9 cellular contexts compared by ENCODE assay signal in the genomic region with DNA sequence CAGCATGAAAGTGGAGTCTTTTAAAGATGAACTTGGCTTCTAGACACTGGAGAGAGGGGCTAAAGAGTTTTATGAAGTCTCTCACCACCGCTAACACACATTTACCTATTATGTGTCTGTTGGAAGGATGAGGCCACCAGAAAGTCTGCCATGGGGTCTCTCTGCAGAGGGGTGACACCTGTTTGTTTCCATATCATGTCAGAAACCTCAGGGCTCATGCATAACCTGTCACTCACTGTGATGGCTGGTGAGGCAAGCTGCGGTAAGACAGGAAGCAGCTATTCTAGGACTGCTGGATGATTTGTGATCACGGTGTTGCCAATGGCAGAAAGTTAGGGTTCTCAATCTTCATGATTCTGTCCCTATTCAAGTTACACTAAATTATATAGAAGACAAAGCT.
A peak's percentile ranks its signal among the peaks of the same experiment; 100 is the strongest.
DNase-seq lines count a peak whose midpoint lies in the region; ATAC-seq, FAIRE-seq and TF ChIP-seq lines count a peak whose summit lies in the region.
"Had no signal": no experiment of that assay in that cellular context is flagged by ENCODE, and none has a peak within 500 bp of the region (broad histone marks: within the 10 kb centered on the region; RNA-seq: fewer than 3 reads in every experiment).

No MANE protein-coding gene starts in this region.

- H3K27me3 Mint-ChIP-seq in CD4-positive, alpha-beta memory T cell = no peaks in the 10 kb centered on the region

- H3K9me3 Mint-ChIP-seq in CD4-positive, alpha-beta memory T cell = no peaks in the 10 kb centered on the region

- no peak for FAIRE-seq in kidney (lab: Jason Lieb, UNC)

- no peaks in the 10 kb centered on the region for H3K36me3 ChIP-seq in CD4-positive, alpha-beta memory T cell (ENCODE audit: insufficient read depth, low read length)
- H3K36me3 ChIP-seq in kidney (ENCODE audit: control insufficient read depth in 1 of 2, insufficient read depth in 2 of 2, low read length in 2 of 2) = no peaks in the 10 kb centered on the region
- H3K36me3 ChIP-seq: cardiac muscle cell had no signal

- intact Hi-C loops in CD4-positive, alpha-beta memory T cell (cut with micrococcal nuclease) = no loop called here
- intact Hi-C loops in kidney (cut with DNase I) = no loop called here

- DNase-seq in GM12865 (ENCODE audit: low read depth) (peak; percentile 92), GM03348 (ENCODE audit: low spot score) (no peak), kidney (no peak), SW 1271 (lab: John Stamatoyannopoulos, UW) (no peak)
- no peak for DNase-seq in CD4-positive, alpha-beta memory T cell

- ATAC-seq in GM19324 (IDR thresholded peaks at IDR 0.05; ENCODE audit: low FRiP score, unreplicated experiment) (peak; percentile 44), HG03064 (IDR thresholded peaks at IDR 0.05; ENCODE audit: low read depth, unreplicated experiment) (peak; percentile 40)

- TF ChIP-seq CTCF in GM12865 (IDR thresholded peaks at IDR 0.05; ENCODE audit: insufficient read depth, low read depth, low read length, missing control alignments) (no peak), VCaP (conservative IDR thresholded peaks at IDR 0.05) (no peak), kidney (IDR thresholded peaks at IDR 0.05; ENCODE audit: borderline replicate concordance, extremely low read depth, insufficient read depth) (no peak)

- POLR2A ChIA-PET in CD4-positive, alpha-beta memory T cell (lab: Charles Lee; ENCODE audit: partially characterized antibody) = no interaction called here

- no peaks in the 10 kb centered on the region for H3K4me1 ChIP-seq in CD4-positive, alpha-beta memory T cell (ENCODE audit: insufficient read depth, low read length)
- no peaks in the 10 kb centered on the region for H3K4me1 ChIP-seq in kidney (ENCODE audit: control insufficient read depth in 1 of 2, insufficient read depth in 1 of 2, low read depth in 1 of 2, low read length in 2 of 2)

- CTCF ChIA-PET in CD4-positive, alpha-beta memory T cell (lab: Charles Lee; ENCODE audit: partially characterized antibody) = interaction anchor here (1.1 kb wide), 1 partner anchor 16 kb away, joined by 3 read pairs; no protein-coding TSS in a partner anchor

- no peak overlapping the region for H3K9ac ChIP-seq in kidney (ENCODE audit: low read length in 2 of 2)

- H3K27me3 ChIP-seq in CD4-positive, alpha-beta memory T cell (ENCODE audit: insufficient read depth, low read length) = no peaks in the 10 kb centered on the region
- H3K27me3 ChIP-seq: cardiac muscle cell had no signal

- no peak overlapping the region for H3K4me3 Mint-ChIP-seq in CD4-positive, alpha-beta memory T cell

- peaks cover 3 to 20% of the 10 kb centered on the region in 2 donors for H3K36me3 Mint-ChIP-seq in CD4-positive, alpha-beta memory T cell

- no peaks in the 10 kb centered on the region for H3K9me3 ChIP-seq in CD4-positive, alpha-beta memory T cell (ENCODE audit: control insufficient read depth in 1 of 2, low read length in 2 of 2)
- H3K9me3 ChIP-seq in kidney (ENCODE audit: control insufficient read depth in 1 of 2, low read length in 2 of 2) = no peaks in the 10 kb centered on the region

- H3K4me1 Mint-ChIP-seq in CD4-positive, alpha-beta memory T cell = peaks cover 0 to 5% (median under 1%) of the 10 kb centered on the region in 4 donors

- H3K27ac Mint-ChIP-seq in CD4-positive, alpha-beta memory T cell = no peak overlapping the region

- peak overlapping the region; percentile 61 for H3K4me3 ChIP-seq in GM12865 (ENCODE audit: low read depth, low read length)
- H3K4me3 ChIP-seq in CD4-positive, alpha-beta memory T cell (ENCODE audit: low read length in 2 of 2) = no peak overlapping the region
- no peak overlapping the region for H3K4me3 ChIP-seq in kidney (ENCODE audit: low read length in 2 of 2)
- H3K4me3 ChIP-seq: cardiac muscle cell had no signal

- peak overlapping the region; percentile 33; the same call in 1 of the 2 replicates for H3K27ac ChIP-seq in VCaP
- H3K27ac ChIP-seq in CD4-positive, alpha-beta memory T cell (ENCODE audit: low read depth, low read length) = no peak overlapping the region
- H3K27ac ChIP-seq in kidney (ENCODE audit: low read depth in 2 of 2, low read length in 2 of 2) = no peak overlapping the region
- H3K27ac ChIP-seq: cardiac muscle cell had no signal
